11 cellular contexts compared by ENCODE assay signal in the genomic region with DNA sequence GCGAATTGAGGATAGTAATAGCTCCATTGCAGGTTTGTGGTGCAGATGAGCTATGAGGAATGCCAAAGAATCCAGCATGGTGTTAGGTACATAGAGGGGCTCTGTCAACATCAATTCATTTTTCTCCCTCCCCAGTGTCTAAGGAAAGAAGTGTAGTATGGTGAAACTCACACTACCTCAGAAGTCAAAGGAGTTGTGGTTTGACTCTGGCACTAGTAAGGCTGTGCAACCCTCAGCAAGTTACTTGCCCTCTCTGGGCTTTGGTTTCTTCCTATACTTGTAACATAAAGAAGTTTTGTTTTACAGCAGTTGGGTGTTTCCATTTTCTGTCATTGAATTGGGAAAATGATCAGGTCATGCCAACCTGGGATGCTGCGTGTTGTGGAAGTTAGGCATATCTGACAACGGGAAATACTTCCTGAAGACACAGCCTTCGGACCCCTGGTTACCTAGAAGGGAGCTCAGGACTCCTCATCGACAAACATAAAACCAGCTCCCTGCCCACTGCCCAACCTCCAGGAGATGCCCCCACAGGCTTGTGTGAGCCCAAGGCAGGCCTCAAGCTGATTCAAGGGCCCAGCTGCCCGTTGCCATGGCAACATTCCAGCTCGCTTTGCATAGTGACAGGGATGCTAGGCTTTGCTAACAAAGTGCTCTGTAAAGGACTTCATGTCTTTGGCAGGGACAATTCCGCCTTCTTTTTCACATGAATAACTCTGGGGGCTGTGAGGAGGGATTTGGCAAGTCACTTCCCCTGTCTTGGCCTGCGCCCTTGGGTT.
DNase-seq lines count a peak whose midpoint lies in the region; ATAC-seq and TF ChIP-seq lines count a peak whose summit lies in the region.
"Had no signal": no experiment of that assay in that cellular context is flagged by ENCODE, and none has a peak within 500 bp of the region (broad histone marks: within the 10 kb centered on the region; RNA-seq: fewer than 3 reads in every experiment).

No MANE protein-coding gene starts in this region.

- DNase-seq in EH (ENCODE audit: low read depth) (peak; percentile 12), NCI-H1092 (lab: John Stamatoyannopoulos, UW) (peak; percentile 57), cerebellar cortex (ENCODE audit: low spot score) (peak; percentile 48), midbrain (lab: John Stamatoyannopoulos, UW) (peak; percentile 59), EL (no peak), GM20000 (ENCODE audit: low spot score) (no peak)
- no peak for DNase-seq in activated naive CD4-positive, alpha-beta T cell treated with Interleukin-2 at 50 U/mL for 16 hours
- DNase-seq: activated naive CD4-positive, alpha-beta T cell treated with anti-CD3 and anti-CD28 coated beads, Interleukin-2, amount 50 U/mL, for 16 hours; NCI-H2081 treated with DMSO at 0.1 percent for 48 hours; stimulated activated CD4-positive, alpha-beta T cell treated with anti-CD3 and anti-CD28 coated beads, Interleukin-4, amount 100 ng/mL, for 24 hours had no signal

- ATAC-seq in GM21723 (IDR thresholded peaks at IDR 0.05; ENCODE audit: unreplicated experiment) = no peak

- TF ChIP-seq CTCF in GM20000 (IDR thresholded peaks at IDR 0.05; ENCODE audit: extremely low read depth, missing control alignments) = no peak

Comparison
In these comparisons a context has a peak if more than half of its experiments do, and no peak if none do; other contexts are left out.
1. DNase-seq: peak in EH (single experiment), NCI-H1092 (single experiment), cerebellar cortex (single experiment) and midbrain (single experiment); none in EL (single experiment), activated naive CD4-positive, alpha-beta T cell treated with Interleukin-2 at 50 U/mL for 16 hours (single experiment) and GM20000 (single experiment).